ENCODE assay signal across 16 cellular contexts in genomic region chrX:38652934-38653442, GRCh38.
"Had no signal": no experiment of that assay in that cellular context is flagged by ENCODE, and none has a peak within 500 bp of the region (broad histone marks: within the 10 kb centered on the region; RNA-seq: fewer than 3 reads in every experiment).

No MANE protein-coding gene starts in this region.

- H3K9me3 ChIP-seq: adrenal gland, sigmoid colon, stomach had no signal

- H3K27me3 ChIP-seq: adrenal gland, sigmoid colon had no signal

- H3K4me1 ChIP-seq: sigmoid colon had no signal

- H3K36me3 ChIP-seq: adrenal gland, sigmoid colon, stomach had no signal

- H3K4me3 ChIP-seq: adrenal gland, lung, sigmoid colon, stomach had no signal

- H3K27ac ChIP-seq: adrenal gland, sigmoid colon, stomach had no signal

- ATAC-seq: activated naive CD4-positive, alpha-beta T cell treated with anti-CD3 and anti-CD28 coated beads, Interleukin-2, amount 50 U/mL, for 72 hours; natural killer cell treated with Interleukin-12 subunit alpha and Interleukin-12 subunit beta and Interleukin-15 and Interleukin-18, amount 100 ng/mL, for 72 hours; stimulated activated effector memory CD8-positive, alpha-beta T cell treated with anti-CD3 and anti-CD28 coated beads, Interleukin-12 subunit alpha, Interleukin-12 subunit beta, amount 100 ng/mL, for 72 hours had no signal

- DNase-seq: activated B cell treated with CpG ODN at 0.5 μM for 24 hours; activated CD4-positive, alpha-beta memory T cell treated with anti-CD3 and anti-CD28 coated beads for 36 hours; activated CD4-positive, alpha-beta T cell treated with anti-CD3 and anti-CD28 coated beads for 4 hours; activated gamma-delta T cell treated with Interleukin-2 at 50 U/mL for 16 hours; activated T-cell treated with anti-CD3 and anti-CD28 coated beads for 4 hours; adrenal gland; cortex of kidney; head of caudate nucleus; kidney; sigmoid colon; stimulated activated CD4-positive, alpha-beta T cell treated with anti-CD3 and anti-CD28 coated beads, Interleukin-4, amount 100 ng/mL, for 24 hours; stomach had no signal
